Comparison of ENCODE assay signal across 10 cellular contexts in genomic region chr2:201904529-201905420, GRCh38.
DNase-seq lines count a peak whose midpoint lies in the region; ATAC-seq and TF ChIP-seq lines count a peak whose summit lies in the region.
"Had no signal": no experiment of that assay in that cellular context is flagged by ENCODE, and none has a peak within 500 bp of the region (broad histone marks: within the 10 kb centered on the region; RNA-seq: fewer than 3 reads in every experiment).

No MANE protein-coding gene starts in this region.

- intact Hi-C loops in posterior cingulate gyrus (cut with DNase I): no loop called here

- DNase-seq in nephron progenitor cell: no peak
- no peak for DNase-seq in mucosa of gallbladder (ENCODE audit: low spot score)
- no peak for DNase-seq in activated naive CD8-positive, alpha-beta T cell treated with anti-CD3 and anti-CD28 coated beads, Interleukin-2, amount 50 U/mL, for 24 hours
- no peak for DNase-seq in activated naive CD4-positive, alpha-beta T cell (lab: John Stamatoyannopoulos, UW)
- DNase-seq in posterior cingulate gyrus: no peak
- DNase-seq: T-cell had no signal

- ATAC-seq in GM19025 (IDR thresholded peaks at IDR 0.05; ENCODE audit: low read depth, unreplicated experiment): peak; percentile 96
- peak; percentile 90 for ATAC-seq in HG02571 (IDR thresholded peaks at IDR 0.05; ENCODE audit: unreplicated experiment)
- peak; percentile 95 for ATAC-seq in HG03460 (IDR thresholded peaks at IDR 0.05; ENCODE audit: unreplicated experiment)
- ATAC-seq in activated naive CD8-positive, alpha-beta T cell treated with anti-CD3 and anti-CD28 coated beads, Interleukin-2, amount 50 U/mL, for 24 hours: no peak
- ATAC-seq: T-cell had no signal

- no peaks in the 10 kb centered on the region for H3K9me3 Mint-ChIP-seq in nephron progenitor cell
- no peaks in the 10 kb centered on the region for H3K9me3 Mint-ChIP-seq in activated naive CD8-positive, alpha-beta T cell treated with anti-CD3 and anti-CD28 coated beads, Interleukin-2, amount 50 U/mL, for 24 hours
- H3K9me3 Mint-ChIP-seq: activated T-helper 1 cell treated with anti-CD3 and anti-CD28 coated beads, Interleukin-12 subunit alpha, Interleukin-12 subunit beta, Interleukin-2, Interleukin-4 antibody, amounts not matched to agents 30 ng/mL and 10 ng/mL and 1 ng/mL, durations not matched to agents 14 hours and 24 hours and 36 hours; T-cell had no signal

- no peaks in the 10 kb centered on the region for H3K36me3 Mint-ChIP-seq in nephron progenitor cell (ENCODE audit: low read depth)
- no peaks in the 10 kb centered on the region for H3K36me3 Mint-ChIP-seq in activated naive CD8-positive, alpha-beta T cell treated with anti-CD3 and anti-CD28 coated beads, Interleukin-2, amount 50 U/mL, for 24 hours (ENCODE audit: low read depth)
- H3K36me3 Mint-ChIP-seq: T-cell had no signal

- H3K27me3 Mint-ChIP-seq in nephron progenitor cell (ENCODE audit: low read depth, poor library complexity): peaks cover 5% of the 10 kb centered on the region
- H3K27me3 Mint-ChIP-seq in activated naive CD8-positive, alpha-beta T cell treated with anti-CD3 and anti-CD28 coated beads, Interleukin-2, amount 50 U/mL, for 24 hours: peaks cover 7% of the 10 kb centered on the region

- H3K27ac Mint-ChIP-seq in nephron progenitor cell: peak overlapping the region; percentile 56
- H3K27ac Mint-ChIP-seq in activated naive CD8-positive, alpha-beta T cell treated with anti-CD3 and anti-CD28 coated beads, Interleukin-2, amount 50 U/mL, for 24 hours: no peak overlapping the region
- H3K27ac Mint-ChIP-seq: activated T-helper 1 cell treated with anti-CD3 and anti-CD28 coated beads, Interleukin-12 subunit alpha, Interleukin-12 subunit beta, Interleukin-2, Interleukin-4 antibody, amounts not matched to agents 30 ng/mL and 10 ng/mL and 1 ng/mL, durations not matched to agents 14 hours and 24 hours and 36 hours had no signal

- H3K4me3 Mint-ChIP-seq in nephron progenitor cell: no peak overlapping the region
- no peak overlapping the region for H3K4me3 Mint-ChIP-seq in activated naive CD8-positive, alpha-beta T cell treated with anti-CD3 and anti-CD28 coated beads, Interleukin-2, amount 50 U/mL, for 24 hours
- H3K4me3 Mint-ChIP-seq: activated T-helper 1 cell treated with anti-CD3 and anti-CD28 coated beads, Interleukin-12 subunit alpha, Interleukin-12 subunit beta, Interleukin-2, Interleukin-4 antibody, amounts not matched to agents 30 ng/mL and 10 ng/mL and 1 ng/mL, durations not matched to agents 14 hours and 24 hours and 36 hours; T-cell had no signal

- H3K4me1 Mint-ChIP-seq in nephron progenitor cell: peaks cover 57% of the 10 kb centered on the region
- peaks cover 3% of the 10 kb centered on the region for H3K4me1 Mint-ChIP-seq in activated naive CD8-positive, alpha-beta T cell treated with anti-CD3 and anti-CD28 coated beads, Interleukin-2, amount 50 U/mL, for 24 hours

- TF ChIP-seq CTCF in nephron progenitor cell (IDR thresholded peaks at IDR 0.05): no peak
